32 cellular contexts compared by ENCODE assay signal in the genomic region with DNA sequence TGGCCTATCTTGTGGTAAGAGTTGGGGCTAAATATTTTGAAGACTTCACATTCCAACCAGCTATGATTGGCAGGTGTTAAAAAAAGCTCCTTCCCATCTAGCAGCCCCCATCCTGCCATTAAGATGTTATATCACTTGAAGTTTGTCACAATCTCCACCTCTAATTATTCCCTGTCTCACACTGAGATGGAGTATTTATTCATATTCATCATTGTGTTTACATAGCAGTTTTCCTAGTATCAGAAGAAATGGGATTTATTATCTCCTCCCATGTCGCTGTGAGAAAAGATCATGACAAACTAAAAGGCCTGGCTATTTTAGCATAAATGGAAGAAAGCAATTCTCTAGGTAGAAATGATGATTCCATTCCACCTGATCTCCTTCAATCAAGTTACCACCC.
"Had no signal": no experiment of that assay in that cellular context is flagged by ENCODE, and none has a peak within 500 bp of the region (broad histone marks: within the 10 kb centered on the region; RNA-seq: fewer than 3 reads in every experiment).

No MANE protein-coding gene starts in this region.

- H3K27ac ChIP-seq: adrenal gland, ascending aorta, body of pancreas, brain microvascular endothelial cell, breast epithelium, cardiac muscle cell had no signal

- DNase-seq: activated effector memory CD4-positive, alpha-beta T cell treated with anti-CD3 and anti-CD28 coated beads, Interleukin-2, amount 50 U/mL, for 16 hours; activated effector memory CD4-positive, alpha-beta T cell treated with Interleukin-2 at 50 U/mL for 16 hours; activated gamma-delta T cell; activated gamma-delta T cell treated with Interleukin-2 at 50 U/mL for 16 hours; activated naive CD4-positive, alpha-beta T cell; activated naive CD4-positive, alpha-beta T cell treated with anti-CD3 and anti-CD28 coated beads for 36 hours; activated naive CD4-positive, alpha-beta T cell treated with anti-CD3 and anti-CD28 coated beads, Interleukin-2, amount 10 ng/mL, durations not matched to agents 7 days and 5 days; activated naive CD4-positive, alpha-beta T cell treated with anti-CD3 and anti-CD28 coated beads, Interleukin-2, amount 50 U/mL, for 16 hours; activated naive CD4-positive, alpha-beta T cell treated with Interleukin-2 at 50 U/mL for 16 hours; activated naive CD8-positive, alpha-beta T cell treated with anti-CD3 and anti-CD28 coated beads for 36 hours; activated naive CD8-positive, alpha-beta T cell treated with anti-CD3 and anti-CD28 coated beads, Interleukin-2, amount 10 ng/mL, durations not matched to agents 7 days and 5 days; activated naive CD8-positive, alpha-beta T cell treated with anti-CD3 and anti-CD28 coated beads, Interleukin-2, amount 50 U/mL, for 24 hours; activated T-cell treated with anti-CD3 and anti-CD28 coated beads, Interleukin-2, amount 50 U/mL, for 1 hour; activated T-cell treated with anti-CD3 and anti-CD28 coated beads, Interleukin-2, amount 50 U/mL, for 24 hours; activated T-cell treated with anti-CD3 and anti-CD28 coated beads, Interleukin-2, amount 50 U/mL, for 4 hours; activated T-cell treated with anti-CD3 and anti-CD28 coated beads, Interleukin-2, amount 50 U/mL, for 48 hours; activated T-cell treated with anti-CD3 and anti-CD28 coated beads, Interleukin-2, amount 50 U/mL, for 72 hours; adrenal gland; amniotic stem cell; amygdala; anterior cingulate cortex; aorta; body of pancreas; brain microvascular endothelial cell; caudate nucleus; central memory CD4-positive, alpha-beta T cell; cerebellar nuclear complex had no signal

- H3K36me3 ChIP-seq: adrenal gland, ascending aorta, brain microvascular endothelial cell, breast epithelium, cardiac muscle cell had no signal

- H3K27me3 ChIP-seq: adrenal gland, ascending aorta, body of pancreas, brain microvascular endothelial cell, breast epithelium, cardiac muscle cell had no signal

- H3K4me3 ChIP-seq: adrenal gland, ascending aorta, body of pancreas, breast epithelium, cardiac muscle cell had no signal

- H3K4me1 ChIP-seq: adrenal gland, ascending aorta, body of pancreas, breast epithelium had no signal

- FAIRE-seq: astrocyte, bronchial epithelial cell had no signal
